Comparison of ENCODE assay signal across 23 cellular contexts in genomic region chr15:36879568-36880225, GRCh38.
DNase-seq lines count a peak whose midpoint lies in the region; ATAC-seq and TF ChIP-seq lines count a peak whose summit lies in the region.
"Had no signal": no experiment of that assay in that cellular context is flagged by ENCODE, and none has a peak within 500 bp of the region (broad histone marks: within the 10 kb centered on the region; RNA-seq: fewer than 3 reads in every experiment).

No MANE protein-coding gene starts in this region.

- DNase-seq in cardiac muscle cell (ENCODE audit: low read depth in 1 of 2, low spot score in 1 of 2) (peak in 1 of 2 donors; percentile 43), right cardiac atrium (no peak), glutamatergic neuron (no peak), Peyer's patch (no peak), left lobe of liver (ENCODE audit: low spot score) (no peak), SKM-1 (lab: John Stamatoyannopoulos, UW; ENCODE audit: unreplicated experiment) (no peak), coronary artery (ENCODE audit: low spot score) (no peak)
- DNase-seq: activated gamma-delta T cell treated with Interleukin-2 at 50 U/mL for 16 hours; adrenal gland; BE2C; COR-L47; dermis blood vessel endothelial cell; DMS79 treated with DMSO at 0.1 percent for 48 hours; erythroblast; foreskin melanocyte; left colon; NCI-H1105 treated with DMSO at 0.1 percent for 48 hours; NCI-H526 treated with DMSO at 0.1 percent for 48 hours; stimulated activated CD8-positive, alpha-beta memory T cell treated with anti-CD3 and anti-CD28 coated beads, Interleukin-4, amount 100 ng/mL, for 48 hours had no signal

- ATAC-seq in right cardiac atrium (no peak), left lobe of liver (no peak)
- ATAC-seq: HepG2, left colon had no signal

- no peaks in the 10 kb centered on the region for H3K79me2 ChIP-seq in neural cell (replicated peaks; ENCODE audit: insufficient read depth, low read length)

- peaks cover 11% of the 10 kb centered on the region for H3K4me1 Mint-ChIP-seq in glutamatergic neuron (ENCODE audit: low read depth, unreplicated experiment)

- H3K4me1 ChIP-seq in cardiac muscle cell (ENCODE audit: low read depth): peaks cover 87% of the 10 kb centered on the region
- H3K4me1 ChIP-seq in right cardiac atrium (ENCODE audit: control insufficient read depth, insufficient read depth, low read length): peaks cover 6% of the 10 kb centered on the region
- H3K4me1 ChIP-seq in Peyer's patch: no peaks in the 10 kb centered on the region
- H3K4me1 ChIP-seq: adrenal gland had no signal

- H3K9me2 ChIP-seq in neural cell (ENCODE audit: insufficient read depth, low read length): no peaks in the 10 kb centered on the region

- H3K36me3 ChIP-seq in cardiac muscle cell (no peaks in the 10 kb centered on the region), neural cell (ENCODE audit: insufficient read depth, low read length) (no peaks in the 10 kb centered on the region), Peyer's patch (no peaks in the 10 kb centered on the region)
- H3K36me3 ChIP-seq: adrenal gland, BE2C, breast epithelium, neutrophil had no signal

- H2AFZ ChIP-seq in neural cell (ENCODE audit: low read depth, low read length): no peak overlapping the region

- no peak for TF ChIP-seq POLR2A in Peyer's patch (IDR thresholded peaks at IDR 0.05)

- no peak overlapping the region for H3K27ac Mint-ChIP-seq in glutamatergic neuron (ENCODE audit: unreplicated experiment)

- H4K20me1 ChIP-seq in neural cell (ENCODE audit: insufficient read depth): no peaks in the 10 kb centered on the region

- H3K9me3 ChIP-seq in cardiac muscle cell (ENCODE audit: low read depth) (no peaks in the 10 kb centered on the region), right cardiac atrium (ENCODE audit: control insufficient read depth, low read length) (no peaks in the 10 kb centered on the region), neural cell (ENCODE audit: low read length) (no peaks in the 10 kb centered on the region), Peyer's patch (no peaks in the 10 kb centered on the region)
- H3K9me3 ChIP-seq: adrenal gland, BE2C, breast epithelium, neutrophil had no signal

- H3K27me3 ChIP-seq in cardiac muscle cell (no peaks in the 10 kb centered on the region), right cardiac atrium (ENCODE audit: control insufficient read depth, insufficient read depth) (no peaks in the 10 kb centered on the region), neural cell (ENCODE audit: insufficient read depth, low read depth, low read length) (peaks cover 64% of the 10 kb centered on the region), Peyer's patch (peaks cover 0 to 18% of the 10 kb centered on the region in 2 donors)
- H3K27me3 ChIP-seq: BE2C had no signal

- H3K4me3 ChIP-seq in cardiac muscle cell: peak overlapping the region; percentile 28
- no peak overlapping the region for H3K4me3 ChIP-seq in right cardiac atrium (ENCODE audit: low read length)
- H3K4me3 ChIP-seq in neural cell (ENCODE audit: low read length): peak overlapping the region; percentile 55
- no peak overlapping the region for H3K4me3 ChIP-seq in Peyer's patch
- H3K4me3 ChIP-seq in coronary artery: no peak overlapping the region
- H3K4me3 ChIP-seq: adrenal gland had no signal

- intact Hi-C loops in right cardiac atrium (cut with DNase I): loop anchor here (5.0 to 10.0 kb wide), 4 partner anchors 223 to 255 kb away; partner anchors contain the start of gene MEIS2 (in 2 of the 4)

- H3F3A ChIP-seq in neural cell (ENCODE audit: insufficient read depth, low read length, poor library complexity, severe bottlenecking): no peaks in the 10 kb centered on the region

- H3K27ac ChIP-seq in cardiac muscle cell (peak overlapping the region; percentile 88), right cardiac atrium (ENCODE audit: low read length) (no peak overlapping the region), neural cell (ENCODE audit: low read length) (no peak overlapping the region), Peyer's patch (no peak overlapping the region), coronary artery (no peak overlapping the region)
- H3K27ac ChIP-seq: adrenal gland, breast epithelium, neutrophil had no signal

- H3K4me3 Mint-ChIP-seq in glutamatergic neuron (ENCODE audit: unreplicated experiment): peak overlapping the region; percentile 50

- no peak overlapping the region for H3K9ac ChIP-seq in neural cell (ENCODE audit: low read length)

- H3K9me3 Mint-ChIP-seq in glutamatergic neuron (ENCODE audit: unreplicated experiment): peaks cover 20% of the 10 kb centered on the region

- 51% methylated on average over 25 of the region's 25 CpGs for WGBS in right cardiac atrium

- no peak for TF ChIP-seq EP300 in neural cell (conservative IDR thresholded peaks at IDR 0.05; ENCODE audit: poor library complexity, severe bottlenecking)

- no peak for TF ChIP-seq CTCF in cardiac muscle cell (IDR thresholded peaks at IDR 0.05; ENCODE audit: low read depth, low read length)
- TF ChIP-seq CTCF in glutamatergic neuron (IDR thresholded peaks at IDR 0.05; ENCODE audit: partially characterized antibody, unreplicated experiment): no peak
- TF ChIP-seq CTCF in neural cell (IDR thresholded peaks at IDR 0.05; ENCODE audit: poor library complexity, severe bottlenecking): no peak
- no peak for TF ChIP-seq CTCF in Peyer's patch (IDR thresholded peaks at IDR 0.05)
- TF ChIP-seq CTCF in coronary artery (IDR thresholded peaks at IDR 0.05): no peak

- no peak overlapping the region for H3K4me2 ChIP-seq in neural cell (ENCODE audit: low read length)

- H3K27me3 Mint-ChIP-seq in glutamatergic neuron (ENCODE audit: unreplicated experiment): peaks cover 33% of the 10 kb centered on the region

- no peaks in the 10 kb centered on the region for H3K36me3 Mint-ChIP-seq in glutamatergic neuron (ENCODE audit: unreplicated experiment)

- TF ChIP-seq RAD21 in neural cell (conservative IDR thresholded peaks at IDR 0.05): no peak

TF ChIP-seq in neural cell, 6 proteins besides CTCF, POLR2A, EP300 and RAD21:
- TF ChIP-seq TAF1 (IDR thresholded peaks at IDR 0.05; ENCODE audit: low read depth) (no peak), POLR2AphosphoS5 (IDR thresholded peaks at IDR 0.05) (no peak), EZH2 (IDR thresholded peaks at IDR 0.05; ENCODE audit: borderline replicate concordance, insufficient read depth, low read length, poor library complexity, severe bottlenecking) (no peak), SMC3 (conservative IDR thresholded peaks at IDR 0.05; ENCODE audit: poor library complexity) (no peak), MXI1 (conservative IDR thresholded peaks at IDR 0.05; ENCODE audit: poor library complexity, severe bottlenecking) (no peak)
TF ChIP-seq in neural cell: peak in this region for 0.

Comparison
In these comparisons a context has a peak if more than half of its experiments do, and no peak if none do; other contexts are left out.
1. H3K4me3 ChIP-seq: peak in cardiac muscle cell (single experiment) and neural cell (single experiment); none in right cardiac atrium (single experiment), Peyer's patch (0 of 4) and coronary artery (single experiment).